Comparison of ENCODE assay signal across 20 cellular contexts in genomic region chr18:73366713-73367112, GRCh38.
"Had no signal": no experiment of that assay in that cellular context is flagged by ENCODE, and none has a peak within 500 bp of the region (broad histone marks: within the 10 kb centered on the region; RNA-seq: fewer than 3 reads in every experiment).

No MANE protein-coding gene starts in this region.

- H2AFZ ChIP-seq: parathyroid adenoma had no signal

- DNase-seq: activated CD4-positive, alpha-beta memory T cell treated with anti-CD3 and anti-CD28 coated beads for 36 hours; activated CD4-positive, alpha-beta T cell treated with anti-CD3 and anti-CD28 coated beads for 1 hour; activated naive CD4-positive, alpha-beta T cell; activated naive CD8-positive, alpha-beta T cell treated with anti-CD3 and anti-CD28 coated beads for 36 hours; activated T-cell treated with anti-CD3 and anti-CD28 coated beads for 4 hours; effector CD4-positive, alpha-beta T cell; islet precursor cell; lower lobe of right lung; natural killer cell; sigmoid colon; stimulated activated CD4-positive, alpha-beta T cell treated with anti-CD3 and anti-CD28 coated beads, Interleukin-12 subunit alpha, Interleukin-12 subunit beta, amount 100 ng/mL, for 4 hours; stimulated activated CD4-positive, alpha-beta T cell treated with anti-CD3 and anti-CD28 coated beads, Interleukin-1b, Interleukin-23, amount 100 ng/mL, for 48 hours; stimulated activated CD8-positive, alpha-beta memory T cell treated with anti-CD3 and anti-CD28 coated beads, Interleukin-4, amount 100 ng/mL, for 48 hours; stimulated activated naive CD4-positive, alpha-beta T cell; T-helper 17 cell; thyroid gland; WERI-Rb-1 had no signal

- H3K79me2 ChIP-seq: parathyroid adenoma had no signal

- H3K9ac ChIP-seq: parathyroid adenoma had no signal

- H3K36me3 ChIP-seq: lower lobe of right lung, neutrophil, sigmoid colon, thyroid gland, WERI-Rb-1 had no signal

- H3K4me3 ChIP-seq: lower lobe of right lung, sigmoid colon, thyroid gland had no signal

- ATAC-seq: activated T-helper 17 cell treated with anti-CD3 and anti-CD28 coated beads, Interleukin-2, amount 50 U/mL, for 72 hours; lower lobe of right lung; natural killer cell; T-helper 17 cell had no signal

- H3K4me1 ChIP-seq: lower lobe of right lung, parathyroid adenoma, sigmoid colon, thyroid gland had no signal

- H3K27me3 ChIP-seq: neutrophil, sigmoid colon, thyroid gland had no signal

- H3K9me3 ChIP-seq: lower lobe of right lung, neutrophil, sigmoid colon, thyroid gland had no signal

- H3K27ac ChIP-seq: lower lobe of right lung, neutrophil, parathyroid adenoma, sigmoid colon, thyroid gland, WERI-Rb-1 had no signal
